32 cellular contexts compared by ENCODE assay signal in genomic region chr2:30078521-30078920, GRCh38.
DNase-seq lines count a peak whose midpoint lies in the region; ATAC-seq and TF ChIP-seq lines count a peak whose summit lies in the region.
"Had no signal": no experiment of that assay in that cellular context is flagged by ENCODE, and none has a peak within 500 bp of the region (broad histone marks: within the 10 kb centered on the region; RNA-seq: fewer than 3 reads in every experiment).

No MANE protein-coding gene starts in this region.

- H4K91ac ChIP-seq in H9 (ENCODE audit: insufficient read length, low read depth, low read length) = no peak overlapping the region

- TF ChIP-seq CTCF in A673 (conservative IDR thresholded peaks at IDR 0.05; ENCODE audit: low read depth, low read length) (peak; percentile 38), H9 (conservative IDR thresholded peaks at IDR 0.05) (peak; percentile 38; the same call in 2 of the 3 replicates), WTC11 (IDR thresholded peaks at IDR 0.05) (no peak), foreskin keratinocyte (conservative IDR thresholded peaks at IDR 0.05) (peak; percentile 27), left ventricle myocardium inferior (IDR thresholded peaks at IDR 0.05; ENCODE audit: borderline replicate concordance) (no peak), sigmoid colon (IDR thresholded peaks at IDR 0.05) (no peak)

- H3K14ac ChIP-seq in H9 (ENCODE audit: insufficient read depth, low read length) = no peak overlapping the region

- H3K4me1 ChIP-seq in A673 (ENCODE audit: insufficient read depth, low read length, poor library complexity, severe bottlenecking) (no peaks in the 10 kb centered on the region), H9 (ENCODE audit: insufficient read depth, low read length) (no peaks in the 10 kb centered on the region), foreskin keratinocyte (no peaks in the 10 kb centered on the region), left ventricle myocardium inferior (peaks cover 4% of the 10 kb centered on the region), sigmoid colon (no peaks in the 10 kb centered on the region)
- H3K4me1 ChIP-seq: A549, suprapubic skin had no signal

- no peaks in the 10 kb centered on the region for H3K36me3 ChIP-seq in A673 (ENCODE audit: insufficient read depth, low read length, poor library complexity, severe bottlenecking)
- H3K36me3 ChIP-seq in left ventricle myocardium inferior = no peaks in the 10 kb centered on the region
- H3K36me3 ChIP-seq in sigmoid colon = no peaks in the 10 kb centered on the region
- H3K36me3 ChIP-seq: suprapubic skin had no signal

- no peak overlapping the region for H3K27ac ChIP-seq in A673 (ENCODE audit: low read depth, low read length, poor library complexity, severe bottlenecking)
- no peak overlapping the region for H3K27ac ChIP-seq in H9 (ENCODE audit: insufficient read length, low read depth, low read length)
- no peak overlapping the region for H3K27ac ChIP-seq in foreskin keratinocyte
- H3K27ac ChIP-seq in left ventricle myocardium inferior (replicated peaks) = no peak overlapping the region
- H3K27ac ChIP-seq in sigmoid colon = no peak overlapping the region
- H3K27ac ChIP-seq: A549, dorsolateral prefrontal cortex, KMS-11, PC-9, suprapubic skin had no signal

- H3K27me3 ChIP-seq in A673 (replicated peaks; ENCODE audit: insufficient read depth, low read depth, low read length, poor library complexity) (no peaks in the 10 kb centered on the region), H9 (ENCODE audit: insufficient read depth, low read length) (no peaks in the 10 kb centered on the region), foreskin keratinocyte (peaks cover 10% of the 10 kb centered on the region), left ventricle myocardium inferior (ENCODE audit: low read depth) (peaks cover 61% of the 10 kb centered on the region), sigmoid colon (peaks cover 0 to 5% (median 0%) of the 10 kb centered on the region in 3 donors)

- H3K36me3 Mint-ChIP-seq in H9 (ENCODE audit: insufficient read depth in 1 of 3, low read depth in 3 of 3) = no peaks in the 10 kb centered on the region
- no peaks in the 10 kb centered on the region for H3K36me3 Mint-ChIP-seq in WTC11
- H3K36me3 Mint-ChIP-seq: brain; CD8-positive, alpha-beta memory T cell had no signal

- H3K27me3 Mint-ChIP-seq in H9 (ENCODE audit: low read depth) = peaks cover 9% of the 10 kb centered on the region
- no peaks in the 10 kb centered on the region for H3K27me3 Mint-ChIP-seq in WTC11 (ENCODE audit: low read depth)

- H3K27ac Mint-ChIP-seq in H9 = no peak overlapping the region
- H3K27ac Mint-ChIP-seq in WTC11 = no peak overlapping the region
- H3K27ac Mint-ChIP-seq: activated T-helper 17 cell treated with anti-CD3 and anti-CD28 coated beads, Interleukin-2, amount 50 U/mL, for 72 hours; B cell; brain; CD8-positive, alpha-beta memory T cell; T-helper 17 cell had no signal

- no CpG with 5 or more reads among the region's 1 CpG for WGBS in H9 (ENCODE audit: extremely low coverage, insufficient read length, low lambda C conversion rate)
- WGBS in sigmoid colon, 2 donors = 60 to 78% methylated on average over 1 of the region's 1 CpG

- H3K4me3 ChIP-seq in A673 (ENCODE audit: low read depth, low read length, poor library complexity, severe bottlenecking) (no peak overlapping the region), left ventricle myocardium inferior (no peak overlapping the region), sigmoid colon (no peak overlapping the region)
- H3K4me3 ChIP-seq: A549, dorsolateral prefrontal cortex, PC-9, smooth muscle cell, suprapubic skin had no signal

- H3K9me3 Mint-ChIP-seq in H9 (no peaks in the 10 kb centered on the region), WTC11 (no peaks in the 10 kb centered on the region)
- H3K9me3 Mint-ChIP-seq: activated T-helper 17 cell treated with anti-CD3 and anti-CD28 coated beads, Interleukin-2, amount 50 U/mL, for 72 hours; brain; CD8-positive, alpha-beta memory T cell; neural crest cell had no signal

- H3K23me2 ChIP-seq in H9 (ENCODE audit: insufficient read length, low read depth, low read length, poor library complexity, severe bottlenecking) = no peaks in the 10 kb centered on the region

- no peak for TF ChIP-seq POLR2A in sigmoid colon (IDR thresholded peaks at IDR 0.05)

- TF ChIP-seq EP300 in sigmoid colon (IDR thresholded peaks at IDR 0.05) = no peak

- no peaks in the 10 kb centered on the region for H3K79me1 ChIP-seq in H9 (ENCODE audit: insufficient read depth, low read depth, low read length, poor library complexity, severe bottlenecking)

- no peak overlapping the region for H2BK120ac ChIP-seq in H9 (ENCODE audit: low read depth, low read length, poor library complexity, severe bottlenecking)

- no peak overlapping the region for H3K4me2 ChIP-seq in H9 (ENCODE audit: insufficient read depth, insufficient read length, low read length)
- H3K4me2 ChIP-seq: A549, KMS-11, PC-9, smooth muscle cell had no signal

- no peak overlapping the region for H3K18ac ChIP-seq in H9 (ENCODE audit: insufficient read length, low read depth, low read length)

- H2BK15ac ChIP-seq in H9 (ENCODE audit: low read depth, low read length) = no peak overlapping the region

- H2BK12ac ChIP-seq in H9 (ENCODE audit: insufficient read length, low read depth, low read length) = no peak overlapping the region

- no peak overlapping the region for H2BK5ac ChIP-seq in H9 (ENCODE audit: insufficient read length, low read length)

- no peak overlapping the region for H4K5ac ChIP-seq in H9 (ENCODE audit: insufficient read length, low read depth, low read length)

- no peaks in the 10 kb centered on the region for H3K4me1 Mint-ChIP-seq in H9
- H3K4me1 Mint-ChIP-seq in WTC11 = no peaks in the 10 kb centered on the region
- H3K4me1 Mint-ChIP-seq: activated T-helper 17 cell treated with anti-CD3 and anti-CD28 coated beads, Interleukin-2, amount 50 U/mL, for 72 hours; B cell; brain; CD8-positive, alpha-beta memory T cell; neural crest cell had no signal

- H3K9me3 ChIP-seq in A673 (ENCODE audit: low read depth, low read length, poor library complexity, severe bottlenecking) (peaks cover 4% of the 10 kb centered on the region), H9 (ENCODE audit: control insufficient read depth, low read depth, low read length) (no peaks in the 10 kb centered on the region), left ventricle myocardium inferior (replicated peaks) (no peaks in the 10 kb centered on the region), sigmoid colon (no peaks in the 10 kb centered on the region)
- H3K9me3 ChIP-seq: suprapubic skin had no signal

- intact Hi-C loops in A673 (cut with micrococcal nuclease; ENCODE audit: unreplicated experiment) = loop anchor here (10.0 kb wide), 2 partner anchors 774 to 1254 kb away; no protein-coding TSS in a partner anchor
- intact Hi-C loops in left ventricle myocardium inferior (cut with micrococcal nuclease) = no loop called here
- intact Hi-C loops in sigmoid colon (cut with DNase I) = loop anchor here (10.0 kb wide), 1 partner anchor 1254 kb away; no protein-coding TSS in a partner anchor

- H3K9ac ChIP-seq in H9 (ENCODE audit: extremely low read depth, insufficient read length, low read length) = no peak overlapping the region
- H3K9ac ChIP-seq: KMS-11 had no signal

- ATAC-seq in WTC11 = peak; percentile 50; the same call in 1 of the 2 replicates
- no peak for ATAC-seq in foreskin keratinocyte
- ATAC-seq: activated CD4-positive, CD25-positive, alpha-beta regulatory T cell treated with anti-CD3 and anti-CD28 coated beads, Interleukin-2, amount 50 U/mL, for 24 hours; activated T-helper 17 cell treated with anti-CD3 and anti-CD28 coated beads, Interleukin-2, amount 50 U/mL, for 72 hours; T-helper 17 cell had no signal

- no peak overlapping the region for H3K23ac ChIP-seq in H9 (ENCODE audit: insufficient read length, low read depth, low read length)

- H3K56ac ChIP-seq in H9 (ENCODE audit: insufficient read length, low read depth, low read length) = no peak overlapping the region

- no peak overlapping the region for H2AK5ac ChIP-seq in H9 (ENCODE audit: insufficient read length, low read length)

- no peak overlapping the region for H2BK20ac ChIP-seq in H9 (ENCODE audit: low read depth, low read length, poor library complexity, severe bottlenecking)

- H3T11ph ChIP-seq in H9 (ENCODE audit: low read length) = no peak overlapping the region

- no peaks in the 10 kb centered on the region for H4K20me1 ChIP-seq in H9 (ENCODE audit: control insufficient read depth, insufficient read depth, insufficient read length)

- no peak overlapping the region for H4K8ac ChIP-seq in H9 (replicated peaks; ENCODE audit: insufficient read length, low read depth, low read length)

- peak; percentile 26 for DNase-seq in A673 (ENCODE audit: low spot score)
- DNase-seq in H9 = no peak
- no peak for DNase-seq in WTC11 (ENCODE audit: low spot score)
- DNase-seq in foreskin keratinocyte = no peak
- no peak for DNase-seq in left ventricle myocardium inferior
- no peak for DNase-seq in NCI-H128 (lab: John Stamatoyannopoulos, UW; ENCODE audit: unreplicated experiment)
- DNase-seq in sigmoid colon = no peak
- no peak for DNase-seq in activated CD8-positive, alpha-beta memory T cell treated with anti-CD3 and anti-CD28 coated beads, Interleukin-2, amount 50 U/mL, for 4 hours
- DNase-seq: activated CD4-positive, alpha-beta T cell treated with anti-CD3 and anti-CD28 coated beads, Interleukin-2, amount 50 U/mL, for 48 hours; activated naive CD4-positive, alpha-beta T cell treated with anti-CD3 and anti-CD28 coated beads, Interleukin-2, amount 50 U/mL, for 16 hours; amniotic stem cell; CD8-positive, alpha-beta memory T cell; DMS 273 treated with DMSO at 0.1 percent for 48 hours; dorsolateral prefrontal cortex; hypothalamus; MM.1S; NCI-H1417 treated with DMSO at 0.1 percent for 48 hours; NCI-H2029 treated with DMSO at 0.1 percent for 48 hours; NCI-H524 treated with DMSO at 0.1 percent for 48 hours; PC-9; stimulated activated CD4-positive, alpha-beta T cell treated with anti-CD3 and anti-CD28 coated beads, Interleukin-1b, Interleukin-23, amount 100 ng/mL, for 48 hours; stimulated activated naive CD4-positive, alpha-beta T cell treated with Interleukin-2 at 50 U/mL for 16 hours; T-helper 17 cell had no signal

- no peak overlapping the region for H2AFZ ChIP-seq in H9 (ENCODE audit: low read length)
- H2AFZ ChIP-seq: PC-9 had no signal

- no peak overlapping the region for H3K4me3 Mint-ChIP-seq in H9
- H3K4me3 Mint-ChIP-seq in WTC11 = no peak overlapping the region
- H3K4me3 Mint-ChIP-seq: activated T-helper 17 cell treated with anti-CD3 and anti-CD28 coated beads, Interleukin-2, amount 50 U/mL, for 72 hours; B cell; brain; CD8-positive, alpha-beta memory T cell; neural crest cell; T-helper 17 cell had no signal

- CTCF ChIA-PET in A673 (lab: Charles Lee) (interaction anchor here (0.6 kb wide), 1 partner anchor 1003 kb away, joined by 3 read pairs; no protein-coding TSS in a partner anchor), WTC11 (lab: Charles Lee) (interaction anchor here (0.6 to 1.4 kb wide), 6 partner anchors 26 to 785 kb away, joined by 3 to 4 read pairs (median 3); partner anchors contain the start of gene ALK)

- POLR2A ChIA-PET in A673 (lab: Charles Lee; ENCODE audit: low non-redundant PET) (no interaction called here), WTC11 (lab: Charles Lee) (interaction anchor here (0.6 kb wide), 1 partner anchor 17 kb away, joined by 5 read pairs; no protein-coding TSS in a partner anchor)

- H3K4ac ChIP-seq in H9 (ENCODE audit: low read depth, low read length) = no peak overlapping the region

- no peaks in the 10 kb centered on the region for H3K79me2 ChIP-seq in H9 (ENCODE audit: insufficient read depth, low read length)

- no TSS peak for BruUV-seq in A673 (replicated peaks; lab: Mats Ljungman, UMichigan)

Comparison
In these comparisons a context has a peak if more than half of its experiments do, and no peak if none do; other contexts are left out.
1. CTCF ChIP-seq: peak in A673 (single experiment), H9 (single experiment) and foreskin keratinocyte (single experiment); none in WTC11 (single experiment), left ventricle myocardium inferior (single experiment) and sigmoid colon (0 of 4).